ENCODE assay signal across 12 cellular contexts in genomic region chr3:108255131-108255530, GRCh38. TPM values are rescaled to one million over a fixed set of nuclear protein-coding genes. Genes with fewer than 3 reads are reported as not detected.
"Had no signal": no experiment of that assay in that cellular context is flagged by ENCODE, and none has a peak within 500 bp of the region (broad histone marks: within the 10 kb centered on the region; RNA-seq: fewer than 3 reads in every experiment).

No MANE protein-coding gene starts in this region.

- FAIRE-seq: H1, H54 had no signal

- DNase-seq: GM23248, GOT3, H7, H9, HCEC 1CT, HFFc6 had no signal

- H3K9me3 ChIP-seq: HAP-1 had no signal

- H3K27ac ChIP-seq: GM23248 had no signal

- H3K9ac ChIP-seq: GM23248 had no signal

- H3K4me2 ChIP-seq: GM23338 had no signal

- H3K4me1 ChIP-seq: HAP-1 had no signal

- ATAC-seq: GM23338, HCT116 had no signal

- H3K36me3 ChIP-seq: HAP-1 had no signal

- H2AFZ ChIP-seq: GM23248, GM23338 had no signal

- H3K4me3 ChIP-seq: GM23248, GM23338, HAP-1 had no signal

RNA-seq across cellular contexts. Expression of gene HHLA2, which starts 41.2 kb away (rescaled TPM):
- total RNA-seq: GM23248, GM23338, H1, H4, H7, H9, HFFc6 had no signal
- polyA plus RNA-seq: GM23248, GM23338, H1 had no signal
